1 cellular context compared by ENCODE assay signal in genomic region chr17:31130286-31131224, GRCh38.
TF ChIP-seq lines count a peak whose summit lies in the region.

No MANE protein-coding gene starts in this region.

TF ChIP-seq in SK-N-SH, 30 proteins besides CTCF, POLR2A, EP300 and RAD21 (continued from another document):
- TF ChIP-seq POLR2AphosphoS5 (IDR thresholded peaks at IDR 0.05; ENCODE audit: low read depth, low read length) (no peak), GATA2 (CRISPR knock-in tag; IDR thresholded peaks at IDR 0.05) (no peak), MAX (IDR thresholded peaks at IDR 0.05; ENCODE audit: low read depth) (no peak), JUND (IDR thresholded peaks at IDR 0.05) (no peak), YY1 (IDR thresholded peaks at IDR 0.05; ENCODE audit: low read depth) (no peak)
